ENCODE assay signal across 8 cellular contexts in genomic region chr17:7293821-7294613, GRCh38. TPM values are rescaled to one million over a fixed set of nuclear protein-coding genes. Genes with fewer than 3 reads are reported as not detected.
DNase-seq lines count a peak whose midpoint lies in the region; ATAC-seq, FAIRE-seq and TF ChIP-seq lines count a peak whose summit lies in the region.

No MANE protein-coding gene starts in this region.

- H3K4me3 ChIP-seq in BLaER1, result peak overlapping the region; percentile 52; the same call in 1 of the 2 replicates
- H3K4me3 ChIP-seq in HUES64 (ENCODE audit: low read length), result peak overlapping the region; percentile 47
- H3K4me3 ChIP-seq in coronary artery, result peak overlapping the region; percentile 67
- peak overlapping the region; percentile 32 to 38 for H3K4me3 ChIP-seq in muscle layer of colon (ENCODE audit: low read depth in 1 of 2, low read length in 2 of 2)

- TF ChIP-seq POLR2A in GM12892 (IDR thresholded peaks at IDR 0.05; ENCODE audit: low read depth, low read length), result no peak

- peak overlapping the region; percentile 85 for H3K4me2 ChIP-seq in BLaER1

- FAIRE-seq in GM12892 (lab: Jason Lieb, UNC), result no peak

- H3K4me1 ChIP-seq in BLaER1 (peaks cover 42% of the 10 kb centered on the region), HUES64 (ENCODE audit: insufficient read depth, low read length) (0 out of 2 replicates have a peak, but pooled peaks cover 10% of the 10 kb centered on the region), muscle layer of colon (ENCODE audit: insufficient read depth, low read length) (peaks cover 51% of the 10 kb centered on the region)

- H3K36me3 ChIP-seq in BLaER1 (no peaks in the 10 kb centered on the region), HUES64 (ENCODE audit: insufficient read depth, low read length) (no peaks in the 10 kb centered on the region), muscle layer of colon (ENCODE audit: insufficient read depth, low read length) (no peaks in the 10 kb centered on the region)

- DNase-seq in coronary artery (ENCODE audit: low spot score), result no peak
- no peak for DNase-seq in GM12892 (ENCODE audit: insufficient read length)
- DNase-seq in NOMO-1 treated with dmso at 0.1 percent for 144 hours (lab: John Stamatoyannopoulos, UW; ENCODE audit: unreplicated experiment), result no peak

- H3K9ac ChIP-seq in BLaER1 (no peak overlapping the region), HUES64 (ENCODE audit: low read depth, low read length) (no peak overlapping the region; the same call in 1 of the 2 replicates), muscle layer of colon (ENCODE audit: low read length) (no peak overlapping the region)

- peaks cover 66% of the 10 kb centered on the region for H3K27me3 ChIP-seq in BLaER1
- H3K27me3 ChIP-seq in HUES64 (ENCODE audit: insufficient read depth, low read length), result peaks cover 47% of the 10 kb centered on the region
- H3K27me3 ChIP-seq in muscle layer of colon (ENCODE audit: control insufficient read depth in 1 of 2, insufficient read depth in 2 of 2, low read length in 2 of 2), result peaks cover 0 to 24% of the 10 kb centered on the region in 2 donors

- no peaks in the 10 kb centered on the region for H4K20me1 ChIP-seq in BLaER1

- H3K9me3 ChIP-seq in BLaER1 (no peaks in the 10 kb centered on the region), HUES64 (ENCODE audit: insufficient read depth, low read depth, low read length) (no peaks in the 10 kb centered on the region), muscle layer of colon (ENCODE audit: low read length) (no peaks in the 10 kb centered on the region)

- 2% methylated on average over 75 of the region's 75 CpGs for WGBS in HUES64

- ATAC-seq in GM18520 (IDR thresholded peaks at IDR 0.05; ENCODE audit: unreplicated experiment) (no peak), GM21825 (IDR thresholded peaks at IDR 0.05; ENCODE audit: unreplicated experiment) (no peak)

- TF ChIP-seq CTCF in coronary artery (IDR thresholded peaks at IDR 0.05), result no peak

- H3K27ac ChIP-seq in BLaER1 (no peak overlapping the region), HUES64 (ENCODE audit: low read depth, low read length) (peak overlapping the region; percentile 77; the same call in 1 of the 2 replicates), coronary artery (no peak overlapping the region), muscle layer of colon (ENCODE audit: low read depth, low read length) (peak overlapping the region; percentile 39)

RNA-seq across cellular contexts. Expression of gene YBX2, which starts 0.4 kb away (rescaled TPM):
- polyA plus RNA-seq in HUES64 (2013, experiment 1 of 2), result 12.9 TPM
- polyA plus RNA-seq in HUES64 (2013, experiment 2 of 2), result 20.0 TPM
- polyA plus RNA-seq in GM12892 (2012; ENCODE audit: missing spikeins), result not detected

RNA-seq across cellular contexts. Expression of gene SLC2A4, which starts 12.5 kb away (rescaled TPM):
- 2.6 TPM for polyA plus RNA-seq in HUES64 (2013, experiment 1 of 2)
- 3.6 TPM for polyA plus RNA-seq in HUES64 (2013, experiment 2 of 2)
- not detected for polyA plus RNA-seq in GM12892 (2012; ENCODE audit: missing spikeins)

RNA-seq across cellular contexts. Expression of gene EIF5A, which starts 13.4 kb away (rescaled TPM):
- 931 TPM for polyA plus RNA-seq in HUES64 (2013, experiment 1 of 2)
- polyA plus RNA-seq in HUES64 (2013, experiment 2 of 2), result 788 TPM
- polyA plus RNA-seq in GM12892 (2012; ENCODE audit: missing spikeins), result 765 TPM

RNA-seq across cellular contexts. Expression of gene GPS2, which starts 21.1 kb away (rescaled TPM):
- polyA plus RNA-seq in HUES64 (2013, experiment 1 of 2), result 69.3 TPM
- polyA plus RNA-seq in HUES64 (2013, experiment 2 of 2), result 54.4 TPM
- 32.7 TPM for polyA plus RNA-seq in GM12892 (2012; ENCODE audit: missing spikeins)

RNA-seq across cellular contexts. Expression of gene CLDN7, which starts 31.7 kb away (rescaled TPM):
- polyA plus RNA-seq in HUES64 (2013, experiment 1 of 2), result 38.4 TPM
- polyA plus RNA-seq in HUES64 (2013, experiment 2 of 2), result 37.5 TPM
- not detected for polyA plus RNA-seq in GM12892 (2012; ENCODE audit: missing spikeins)

Comparison
In these comparisons a context has a peak if more than half of its experiments do, and no peak if none do; other contexts are left out.
1. H3K27ac ChIP-seq: peak in HUES64 (single experiment) and muscle layer of colon (single experiment); none in BLaER1 (single experiment) and coronary artery (0 of 2).
2. Peak in every context shown above with its lines, with median percentiles within 50 percentile points of each other: H3K4me3 ChIP-seq.